Comparison of ENCODE assay signal across 1 cellular context in the genomic region with DNA sequence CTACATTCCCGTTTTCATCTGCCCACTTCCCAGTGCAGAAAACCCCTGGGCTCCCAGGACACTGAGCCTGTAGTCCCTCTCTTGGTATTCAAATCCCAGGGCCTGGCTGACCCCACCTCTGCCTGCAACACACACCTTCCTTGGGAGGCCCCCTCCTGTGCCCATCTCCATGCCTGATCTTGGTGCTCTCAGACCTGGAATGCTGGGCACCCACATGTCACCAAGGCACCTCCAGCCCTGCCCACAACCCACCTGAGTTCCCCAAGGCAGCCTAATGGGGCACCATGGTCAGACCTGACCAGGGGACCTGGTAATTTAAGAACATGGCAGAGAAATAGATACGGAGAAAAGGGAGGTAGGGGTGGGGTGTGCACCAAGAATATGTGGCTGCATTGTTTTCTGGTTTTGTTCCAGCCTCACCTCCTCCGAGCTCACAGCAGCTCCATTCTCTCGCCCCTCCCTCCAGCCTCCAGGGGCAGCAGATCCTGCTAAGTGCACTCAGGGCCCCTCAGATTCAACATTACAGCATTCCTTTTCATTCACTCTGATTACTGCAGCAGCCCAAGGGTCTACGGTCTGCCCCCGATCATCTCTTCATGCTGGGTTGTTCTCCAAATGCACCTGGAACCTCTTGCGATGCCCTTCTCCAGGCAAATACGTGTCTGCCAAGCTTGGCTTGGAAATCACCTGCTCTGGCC.
TF ChIP-seq lines count a peak whose summit lies in the region.

No MANE protein-coding gene starts in this region.

TF ChIP-seq in endothelial cell of umbilical vein, 7 proteins besides CTCF, POLR2A, EP300 and RAD21:
- TF ChIP-seq JUN (IDR thresholded peaks at IDR 0.05; ENCODE audit: borderline replicate concordance, insufficient read depth, insufficient read length, low read depth) = no peak
- TF ChIP-seq EZH2 (IDR thresholded peaks at IDR 0.05; ENCODE audit: borderline replicate concordance, low read depth, low read length, severe bottlenecking) = no peak
- TF ChIP-seq GATA2 (IDR thresholded peaks at IDR 0.05; ENCODE audit: insufficient read depth, insufficient read length, low read depth, low read length) = no peak
- TF ChIP-seq MYC (IDR thresholded peaks at IDR 0.05; ENCODE audit: low read depth, low read length) = no peak
- TF ChIP-seq, protein P1, sequence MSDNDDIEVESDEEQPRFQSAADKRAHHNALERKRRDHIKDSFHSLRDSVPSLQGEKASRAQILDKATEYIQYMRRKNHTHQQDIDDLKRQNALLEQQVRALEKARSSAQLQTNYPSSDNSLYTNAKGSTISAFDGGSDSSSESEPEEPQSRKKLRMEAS (IDR thresholded peaks at IDR 0.05; ENCODE audit: insufficient read depth, insufficient read length) = no peak
- TF ChIP-seq FOS (IDR thresholded peaks at IDR 0.05; ENCODE audit: borderline replicate concordance, insufficient read depth, low read length) = no peak
- no peak for TF ChIP-seq POLR2AphosphoS5 (IDR thresholded peaks at IDR 0.05; ENCODE audit: insufficient read depth, low read depth, low read length)
